1 cellular context compared by ENCODE assay signal in genomic region chr9:128552744-128553221, GRCh38.
TF ChIP-seq lines count a peak whose summit lies in the region.

No MANE protein-coding gene starts in this region.

TF ChIP-seq in K562, 482 proteins besides CTCF, POLR2A, EP300 and RAD21 (continues in another document):
- no peak for TF ChIP-seq ZNF561 (CRISPR knock-in tag; conservative IDR thresholded peaks at IDR 0.05)
- TF ChIP-seq, protein P1, sequence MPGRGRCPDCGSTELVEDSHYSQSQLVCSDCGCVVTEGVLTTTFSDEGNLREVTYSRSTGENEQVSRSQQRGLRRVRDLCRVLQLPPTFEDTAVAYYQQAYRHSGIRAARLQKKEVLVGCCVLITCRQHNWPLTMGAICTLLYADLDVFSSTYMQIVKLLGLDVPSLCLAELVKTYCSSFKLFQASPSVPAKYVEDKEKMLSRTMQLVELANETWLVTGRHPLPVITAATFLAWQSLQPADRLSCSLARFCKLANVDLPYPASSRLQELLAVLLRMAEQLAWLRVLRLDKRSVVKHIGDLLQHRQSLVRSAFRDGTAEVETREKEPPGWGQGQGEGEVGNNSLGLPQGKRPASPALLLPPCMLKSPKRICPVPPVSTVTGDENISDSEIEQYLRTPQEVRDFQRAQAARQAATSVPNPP (IDR thresholded peaks at IDR 0.05; ENCODE audit: borderline replicate concordance, insufficient read depth, insufficient read length) = no peak
- TF ChIP-seq SIRT6 (IDR thresholded peaks at IDR 0.05; ENCODE audit: low read depth, low read length) = no peak
- no peak; the same call in 1 of the 2 replicates for TF ChIP-seq CUX1 (CRISPR knock-in tag; IDR thresholded peaks at IDR 0.05)
- no peak for TF ChIP-seq ZFP36 (IDR thresholded peaks at IDR 0.05; ENCODE audit: low read depth, low read length, partially characterized antibody)
- TF ChIP-seq, protein P2, sequence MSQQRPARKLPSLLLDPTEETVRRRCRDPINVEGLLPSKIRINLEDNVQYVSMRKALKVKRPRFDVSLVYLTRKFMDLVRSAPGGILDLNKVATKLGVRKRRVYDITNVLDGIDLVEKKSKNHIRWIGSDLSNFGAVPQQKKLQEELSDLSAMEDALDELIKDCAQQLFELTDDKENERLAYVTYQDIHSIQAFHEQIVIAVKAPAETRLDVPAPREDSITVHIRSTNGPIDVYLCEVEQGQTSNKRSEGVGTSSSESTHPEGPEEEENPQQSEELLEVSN (IDR thresholded peaks at IDR 0.05; ENCODE audit: borderline replicate concordance in 1 of 2, extremely low read depth in 1 of 2, insufficient read depth in 1 of 2, insufficient read length in 1 of 2, low read depth in 1 of 2, low read length in 1 of 2, poor library complexity in 1 of 2, severe bottlenecking in 1 of 2) = peak in 1 of 2 experiments; percentile 10
- TF ChIP-seq, protein P3, sequence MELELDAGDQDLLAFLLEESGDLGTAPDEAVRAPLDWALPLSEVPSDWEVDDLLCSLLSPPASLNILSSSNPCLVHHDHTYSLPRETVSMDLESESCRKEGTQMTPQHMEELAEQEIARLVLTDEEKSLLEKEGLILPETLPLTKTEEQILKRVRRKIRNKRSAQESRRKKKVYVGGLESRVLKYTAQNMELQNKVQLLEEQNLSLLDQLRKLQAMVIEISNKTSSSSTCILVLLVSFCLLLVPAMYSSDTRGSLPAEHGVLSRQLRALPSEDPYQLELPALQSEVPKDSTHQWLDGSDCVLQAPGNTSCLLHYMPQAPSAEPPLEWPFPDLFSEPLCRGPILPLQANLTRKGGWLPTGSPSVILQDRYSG (tag; conservative IDR thresholded peaks at IDR 0.05; ENCODE audit: low read depth) = no peak
- TF ChIP-seq SPI1 (IDR thresholded peaks at IDR 0.05; ENCODE audit: borderline replicate concordance, low read depth, low read length) = peak; percentile 22; the same call in 1 of the 2 replicates
- TF ChIP-seq NR1H2 (CRISPR knock-in tag; IDR thresholded peaks at IDR 0.05) = no peak
- TF ChIP-seq ZBTB7A (IDR thresholded peaks at IDR 0.05; ENCODE audit: borderline replicate concordance, control insufficient read depth, low read depth, low read length) = peak; percentile 50; the same call in 1 of the 2 replicates
- no peak for TF ChIP-seq ATF7 (IDR thresholded peaks at IDR 0.05)
- TF ChIP-seq TRIM24 (IDR thresholded peaks at IDR 0.05) = no peak
- TF ChIP-seq, protein P4, sequence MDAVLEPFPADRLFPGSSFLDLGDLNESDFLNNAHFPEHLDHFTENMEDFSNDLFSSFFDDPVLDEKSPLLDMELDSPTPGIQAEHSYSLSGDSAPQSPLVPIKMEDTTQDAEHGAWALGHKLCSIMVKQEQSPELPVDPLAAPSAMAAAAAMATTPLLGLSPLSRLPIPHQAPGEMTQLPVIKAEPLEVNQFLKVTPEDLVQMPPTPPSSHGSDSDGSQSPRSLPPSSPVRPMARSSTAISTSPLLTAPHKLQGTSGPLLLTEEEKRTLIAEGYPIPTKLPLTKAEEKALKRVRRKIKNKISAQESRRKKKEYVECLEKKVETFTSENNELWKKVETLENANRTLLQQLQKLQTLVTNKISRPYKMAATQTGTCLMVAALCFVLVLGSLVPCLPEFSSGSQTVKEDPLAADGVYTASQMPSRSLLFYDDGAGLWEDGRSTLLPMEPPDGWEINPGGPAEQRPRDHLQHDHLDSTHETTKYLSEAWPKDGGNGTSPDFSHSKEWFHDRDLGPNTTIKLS (IDR thresholded peaks at IDR 0.05; ENCODE audit: borderline replicate concordance, low read depth) = peak; percentile 3; the same call in 1 of the 2 replicates
- no peak for TF ChIP-seq PHF8 (IDR thresholded peaks at IDR 0.05; ENCODE audit: borderline replicate concordance, low read length)
- TF ChIP-seq ZNF41 (CRISPR knock-in tag; conservative IDR thresholded peaks at IDR 0.05) = no peak
- no peak for TF ChIP-seq TSHZ1 (CRISPR knock-in tag; IDR thresholded peaks at IDR 0.05)
- no peak for TF ChIP-seq ZMIZ1 (IDR thresholded peaks at IDR 0.05; ENCODE audit: low read depth in 2 of 2, low read length in 2 of 2)
- no peak for TF ChIP-seq FOSL1 (tag; conservative IDR thresholded peaks at IDR 0.05)
- TF ChIP-seq, protein P5, sequence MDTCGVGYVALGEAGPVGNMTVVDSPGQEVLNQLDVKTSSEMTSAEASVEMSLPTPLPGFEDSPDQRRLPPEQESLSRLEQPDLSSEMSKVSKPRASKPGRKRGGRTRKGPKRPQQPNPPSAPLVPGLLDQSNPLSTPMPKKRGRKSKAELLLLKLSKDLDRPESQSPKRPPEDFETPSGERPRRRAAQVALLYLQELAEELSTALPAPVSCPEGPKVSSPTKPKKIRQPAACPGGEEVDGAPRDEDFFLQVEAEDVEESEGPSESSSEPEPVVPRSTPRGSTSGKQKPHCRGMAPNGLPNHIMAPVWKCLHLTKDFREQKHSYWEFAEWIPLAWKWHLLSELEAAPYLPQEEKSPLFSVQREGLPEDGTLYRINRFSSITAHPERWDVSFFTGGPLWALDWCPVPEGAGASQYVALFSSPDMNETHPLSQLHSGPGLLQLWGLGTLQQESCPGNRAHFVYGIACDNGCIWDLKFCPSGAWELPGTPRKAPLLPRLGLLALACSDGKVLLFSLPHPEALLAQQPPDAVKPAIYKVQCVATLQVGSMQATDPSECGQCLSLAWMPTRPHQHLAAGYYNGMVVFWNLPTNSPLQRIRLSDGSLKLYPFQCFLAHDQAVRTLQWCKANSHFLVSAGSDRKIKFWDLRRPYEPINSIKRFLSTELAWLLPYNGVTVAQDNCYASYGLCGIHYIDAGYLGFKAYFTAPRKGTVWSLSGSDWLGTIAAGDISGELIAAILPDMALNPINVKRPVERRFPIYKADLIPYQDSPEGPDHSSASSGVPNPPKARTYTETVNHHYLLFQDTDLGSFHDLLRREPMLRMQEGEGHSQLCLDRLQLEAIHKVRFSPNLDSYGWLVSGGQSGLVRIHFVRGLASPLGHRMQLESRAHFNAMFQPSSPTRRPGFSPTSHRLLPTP (IDR thresholded peaks at IDR 0.05; ENCODE audit: borderline replicate concordance, extremely low read depth, insufficient read length) = no peak
- TF ChIP-seq TCF3 (CRISPR knock-in tag; IDR thresholded peaks at IDR 0.05) = no peak
- TF ChIP-seq BCLAF1 (IDR thresholded peaks at IDR 0.05; ENCODE audit: borderline replicate concordance in 1 of 2, control insufficient read depth in 1 of 2, low read depth in 2 of 2, low read length in 1 of 2) = no peak
- TF ChIP-seq SAFB (IDR thresholded peaks at IDR 0.05; ENCODE audit: borderline replicate concordance, low read depth, low read length) = no peak
- no peak for TF ChIP-seq CBFA2T3 (IDR thresholded peaks at IDR 0.05)
- no peak for TF ChIP-seq RHOXF2B (CRISPR knock-in tag; conservative IDR thresholded peaks at IDR 0.05)
- TF ChIP-seq ZC3H4 (CRISPR knock-in tag; IDR thresholded peaks at IDR 0.05; ENCODE audit: borderline replicate concordance) = no peak
- TF ChIP-seq KDM5B (IDR thresholded peaks at IDR 0.05; ENCODE audit: insufficient replicate concordance, low read depth, low read length) = peak; percentile 11
- TF ChIP-seq MXI1 (IDR thresholded peaks at IDR 0.05; ENCODE audit: low read depth, low read length) = no peak
